13 cellular contexts compared by ENCODE assay signal in genomic region chr5:169146158-169146557, GRCh38.
"Had no signal": no experiment of that assay in that cellular context is flagged by ENCODE, and none has a peak within 500 bp of the region (broad histone marks: within the 10 kb centered on the region; RNA-seq: fewer than 3 reads in every experiment).

No MANE protein-coding gene starts in this region.

- ATAC-seq: foreskin keratinocyte, sciatic nerve had no signal

- H3K27me3 ChIP-seq: dorsolateral prefrontal cortex, foreskin keratinocyte, neural progenitor cell, upper lobe of left lung had no signal

- H3K4me3 ChIP-seq: dorsolateral prefrontal cortex, neural progenitor cell, upper lobe of left lung had no signal

- H3K9me3 ChIP-seq: upper lobe of left lung had no signal

- H3K4me1 ChIP-seq: foreskin keratinocyte had no signal

- H3K27ac ChIP-seq: dorsolateral prefrontal cortex, foreskin keratinocyte, neural progenitor cell, upper lobe of left lung had no signal

- DNase-seq: activated B cell treated with CpG ODN at 0.5 μM for 24 hours; activated CD4-positive, alpha-beta T cell treated with anti-CD3 and anti-CD28 coated beads for 48 hours; activated CD8-positive, alpha-beta memory T cell treated with anti-CD3 and anti-CD28 coated beads, Interleukin-2, amount 50 U/mL, for 48 hours; aorta; dorsolateral prefrontal cortex; endodermal cell; erythroblast; foreskin keratinocyte; mammary epithelial cell; SW 1271 had no signal

- H3K36me3 ChIP-seq: neural progenitor cell, upper lobe of left lung had no signal
